Comparison of ENCODE assay signal across 7 cellular contexts in the genomic region with DNA sequence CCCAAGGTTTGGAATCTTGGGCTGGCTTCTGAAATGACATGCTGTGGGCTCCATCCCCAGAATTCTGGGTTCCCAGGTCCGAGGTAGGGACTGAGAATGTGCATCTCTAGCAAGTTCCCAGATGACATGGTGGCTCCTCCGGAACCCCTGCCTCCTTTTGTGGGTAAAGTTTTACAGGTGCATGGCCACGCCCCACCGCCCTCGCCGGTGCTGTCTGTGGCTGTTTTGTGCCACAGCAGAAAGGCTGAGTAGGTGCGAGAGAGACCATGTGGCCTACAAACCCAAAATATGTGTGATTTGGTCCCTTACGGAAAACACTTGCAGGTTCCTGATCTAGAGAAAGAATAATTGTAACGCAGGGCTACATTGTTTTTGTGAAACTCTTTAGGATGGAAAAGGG. TPM values are rescaled to one million over a fixed set of nuclear protein-coding genes. Genes with fewer than 3 reads are reported as not detected.
A peak's percentile ranks its signal among the peaks of the same experiment; 100 is the strongest.
DNase-seq lines count a peak whose midpoint lies in the region; ATAC-seq and TF ChIP-seq lines count a peak whose summit lies in the region.

No MANE protein-coding gene starts in this region.

- ATAC-seq in GM21528 (IDR thresholded peaks at IDR 0.05; ENCODE audit: low FRiP score, unreplicated experiment): no peak
- ATAC-seq in HG03442 (IDR thresholded peaks at IDR 0.05; ENCODE audit: unreplicated experiment): no peak
- no peak for ATAC-seq in GM18907 (IDR thresholded peaks at IDR 0.05; ENCODE audit: unreplicated experiment)

- no peak overlapping the region for H3K4me3 Mint-ChIP-seq in progenitor cell of endocrine pancreas (ENCODE audit: low read depth)

- peak overlapping the region; percentile 27 for H3K27ac ChIP-seq in temporal lobe (ENCODE audit: low read depth, low read length)

- H3K4me1 Mint-ChIP-seq in progenitor cell of endocrine pancreas (ENCODE audit: low read depth): peaks cover 16% of the 10 kb centered on the region

- peaks cover 3% of the 10 kb centered on the region for H3K9me3 Mint-ChIP-seq in progenitor cell of endocrine pancreas (ENCODE audit: low read depth)

- TF ChIP-seq CTCF in progenitor cell of endocrine pancreas (IDR thresholded peaks at IDR 0.05; ENCODE audit: unreplicated experiment): no peak

- peak; percentile 55 for DNase-seq in activated CD4-positive, alpha-beta T cell treated with anti-CD3 and anti-CD28 coated beads for 1 hour
- peak; percentile 52 for DNase-seq in activated T-helper 9 cell treated with anti-CD3 and anti-CD28 coated beads, Interleukin-2, amount 50 U/mL, for 16 hours (ENCODE audit: low read depth)
- no peak for DNase-seq in progenitor cell of endocrine pancreas (ENCODE audit: low spot score, unreplicated experiment)

- H3K27me3 Mint-ChIP-seq in progenitor cell of endocrine pancreas: no peaks in the 10 kb centered on the region

- H3K27ac Mint-ChIP-seq in progenitor cell of endocrine pancreas: peak overlapping the region; percentile 5

- peaks cover 5% of the 10 kb centered on the region for H3K36me3 Mint-ChIP-seq in progenitor cell of endocrine pancreas (ENCODE audit: insufficient read depth)

RNA-seq across cellular contexts. Expression of a gene that starts 30.9 kb away (rescaled TPM):
- total RNA-seq in progenitor cell of endocrine pancreas: 56.2 and 59.4 TPM in 2 replicates
- total RNA-seq in temporal lobe: 26.1 TPM
